18 cellular contexts compared by ENCODE assay signal in the genomic region with DNA sequence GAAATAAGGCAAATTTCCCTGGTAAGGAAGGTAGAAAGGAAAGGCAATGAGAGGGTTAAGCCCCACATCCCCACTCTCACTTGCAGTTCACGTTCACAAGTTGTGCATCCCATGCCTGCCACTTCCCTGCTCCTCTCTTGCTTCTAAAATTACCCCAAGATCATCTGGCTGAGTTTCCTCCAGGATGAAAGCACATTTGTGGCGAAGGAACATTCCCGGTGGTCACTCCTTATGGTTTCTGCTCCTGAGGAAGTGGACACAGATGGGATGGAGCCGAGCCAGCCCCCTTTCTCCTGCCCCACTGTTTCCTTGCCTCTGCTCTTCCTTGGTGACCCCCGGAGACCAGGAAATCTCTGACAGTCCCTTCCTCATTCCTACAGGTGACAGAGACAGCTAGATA. TPM values are rescaled to one million over a fixed set of nuclear protein-coding genes. Genes with fewer than 3 reads are reported as not detected.
DNase-seq lines count a peak whose midpoint lies in the region; ATAC-seq and TF ChIP-seq lines count a peak whose summit lies in the region.
"Had no signal": no experiment of that assay in that cellular context is flagged by ENCODE, and none has a peak within 500 bp of the region (broad histone marks: within the 10 kb centered on the region; RNA-seq: fewer than 3 reads in every experiment).

No MANE protein-coding gene starts in this region.

- H3K79me1 ChIP-seq in mesendoderm (ENCODE audit: low read length) = no peaks in the 10 kb centered on the region

- TF ChIP-seq CTCF in endothelial cell (IDR thresholded peaks at IDR 0.05; ENCODE audit: unreplicated experiment) = no peak
- TF ChIP-seq CTCF in smooth muscle cell (IDR thresholded peaks at IDR 0.05; ENCODE audit: borderline replicate concordance, insufficient read depth, poor library complexity, severe bottlenecking) = no peak
- no peak for TF ChIP-seq CTCF in tibial artery (IDR thresholded peaks at IDR 0.05)

- DNase-seq in activated T-cell treated with anti-CD3 and anti-CD28 coated beads, Interleukin-2, amount 50 U/mL, for 4 hours = no peak
- DNase-seq in activated T-cell treated with anti-CD3 and anti-CD28 coated beads, Interleukin-2, amount 50 U/mL, for 24 hours = no peak
- DNase-seq in endothelial cell (ENCODE audit: low spot score) (peak; percentile 14), myocyte (ENCODE audit: low read depth) (peak; percentile 77), smooth muscle cell (lab: John Stamatoyannopoulos, UW; ENCODE audit: unreplicated experiment) (no peak), tibial artery (no peak), mesendoderm (no peak), NCI-H2081 treated with DMSO at 0.1 percent for 48 hours (lab: John Stamatoyannopoulos, UW) (no peak)
- DNase-seq: Caco-2; CD8-positive, alpha-beta T cell; DND-41; GDM1; HCEC 1CT; HFFc6 had no signal

- no peak for ATAC-seq in activated T-cell treated with anti-CD3 and anti-CD28 coated beads, Interleukin-2, amount 50 U/mL, for 4 hours
- ATAC-seq: CD8-positive, alpha-beta T cell had no signal

- intact Hi-C loops in tibial artery (cut with DNase I; ENCODE audit: low total_unique reads) = no loop called here

- 47% methylated on average over 5 of the region's 5 CpGs for WGBS in smooth muscle cell (ENCODE audit: low lambda C conversion rate)
- no CpG with 5 or more reads among the region's 5 CpGs for WGBS in mesendoderm (ENCODE audit: extremely low coverage, insufficient coverage, low lambda C conversion rate)

- H3K4me3 Mint-ChIP-seq in activated T-cell treated with anti-CD3 and anti-CD28 coated beads, Interleukin-2, amount 50 U/mL, for 4 hours = peak overlapping the region; percentile 21
- H3K4me3 Mint-ChIP-seq in activated T-cell treated with anti-CD3 and anti-CD28 coated beads, Interleukin-2, amount 50 U/mL, for 24 hours = no peak overlapping the region
- H3K4me3 Mint-ChIP-seq in endothelial cell (ENCODE audit: unreplicated experiment) = no peak overlapping the region
- H3K4me3 Mint-ChIP-seq: CD14-positive monocyte; CD8-positive, alpha-beta T cell; HFFc6 had no signal

- H3K27ac Mint-ChIP-seq in activated T-cell treated with anti-CD3 and anti-CD28 coated beads, Interleukin-2, amount 50 U/mL, for 24 hours = no peak overlapping the region
- H3K27ac Mint-ChIP-seq in endothelial cell (ENCODE audit: unreplicated experiment) = peak overlapping the region; percentile 53
- H3K27ac Mint-ChIP-seq: HFFc6 had no signal

- no peak overlapping the region for H3K56ac ChIP-seq in mesendoderm (ENCODE audit: low read length)

- H3F3A ChIP-seq in smooth muscle cell (ENCODE audit: low read depth) = peaks cover 4% of the 10 kb centered on the region

- H2BK15ac ChIP-seq in mesendoderm (replicated peaks; ENCODE audit: low read depth) = no peak overlapping the region

- no peak overlapping the region for H2BK120ac ChIP-seq in mesendoderm (ENCODE audit: low read depth, low read length)

- H3K9ac ChIP-seq in smooth muscle cell (ENCODE audit: low read depth) = no peak overlapping the region
- H3K9ac ChIP-seq in mesendoderm (ENCODE audit: low read length) = no peak overlapping the region

- no peak overlapping the region for H4K5ac ChIP-seq in mesendoderm (ENCODE audit: low read length)

- no peak overlapping the region for H3K18ac ChIP-seq in mesendoderm (ENCODE audit: low read length)

- H3K27me3 ChIP-seq in smooth muscle cell (ENCODE audit: low read depth) (no peaks in the 10 kb centered on the region), tibial artery (no peaks in the 10 kb centered on the region), mesendoderm (ENCODE audit: insufficient read depth, low read length, poor library complexity) (no peaks in the 10 kb centered on the region)

- H3K27ac ChIP-seq in smooth muscle cell (ENCODE audit: low read depth) (no peak overlapping the region), tibial artery (no peak overlapping the region), mesendoderm (ENCODE audit: low read depth, low read length) (no peak overlapping the region)
- H3K27ac ChIP-seq: 22Rv1 had no signal

- H3K4me3 ChIP-seq in smooth muscle cell (no peak overlapping the region), tibial artery (no peak overlapping the region), mesendoderm (ENCODE audit: low read length) (no peak overlapping the region)

- H3K27me3 Mint-ChIP-seq in activated T-cell treated with anti-CD3 and anti-CD28 coated beads, Interleukin-2, amount 50 U/mL, for 4 hours (ENCODE audit: low read depth) = no peaks in the 10 kb centered on the region
- H3K27me3 Mint-ChIP-seq in activated T-cell treated with anti-CD3 and anti-CD28 coated beads, Interleukin-2, amount 50 U/mL, for 24 hours = no peaks in the 10 kb centered on the region
- peaks cover 9% of the 10 kb centered on the region for H3K27me3 Mint-ChIP-seq in endothelial cell (ENCODE audit: unreplicated experiment)

- H3K79me2 ChIP-seq in smooth muscle cell (ENCODE audit: low read depth) = no peaks in the 10 kb centered on the region
- H3K79me2 ChIP-seq in mesendoderm (ENCODE audit: control insufficient read depth, insufficient read depth, low read length) = no peaks in the 10 kb centered on the region

- H3K4me1 ChIP-seq in smooth muscle cell (ENCODE audit: low read depth) = peaks cover 9% of the 10 kb centered on the region
- H3K4me1 ChIP-seq in tibial artery = no peaks in the 10 kb centered on the region
- H3K4me1 ChIP-seq in mesendoderm (ENCODE audit: control insufficient read depth, low read depth, low read length) = peaks cover 2% of the 10 kb centered on the region

- H4K8ac ChIP-seq in mesendoderm (ENCODE audit: low read depth, low read length) = no peak overlapping the region

- no peaks in the 10 kb centered on the region for H4K20me1 ChIP-seq in smooth muscle cell (ENCODE audit: low read depth)

- no peaks in the 10 kb centered on the region for H3K4me1 Mint-ChIP-seq in activated T-cell treated with anti-CD3 and anti-CD28 coated beads, Interleukin-2, amount 50 U/mL, for 4 hours (ENCODE audit: low read depth)
- no peaks in the 10 kb centered on the region for H3K4me1 Mint-ChIP-seq in activated T-cell treated with anti-CD3 and anti-CD28 coated beads, Interleukin-2, amount 50 U/mL, for 24 hours (ENCODE audit: low read depth)
- H3K4me1 Mint-ChIP-seq in endothelial cell (ENCODE audit: unreplicated experiment) = peaks cover 45% of the 10 kb centered on the region

- no peak overlapping the region for H2BK5ac ChIP-seq in mesendoderm (ENCODE audit: low read length)

- no peaks in the 10 kb centered on the region for H3K9me3 Mint-ChIP-seq in activated T-cell treated with anti-CD3 and anti-CD28 coated beads, Interleukin-2, amount 50 U/mL, for 4 hours
- no peaks in the 10 kb centered on the region for H3K9me3 Mint-ChIP-seq in activated T-cell treated with anti-CD3 and anti-CD28 coated beads, Interleukin-2, amount 50 U/mL, for 24 hours
- no peaks in the 10 kb centered on the region for H3K9me3 Mint-ChIP-seq in endothelial cell (ENCODE audit: unreplicated experiment)
- H3K9me3 Mint-ChIP-seq: CD8-positive, alpha-beta T cell; HFFc6 had no signal

- H2AK5ac ChIP-seq in mesendoderm (ENCODE audit: low read length) = no peak overlapping the region

- no peak overlapping the region for H2AFZ ChIP-seq in smooth muscle cell (ENCODE audit: low read depth)

- H3K9me3 ChIP-seq in smooth muscle cell (replicated peaks; ENCODE audit: low read depth) (no peaks in the 10 kb centered on the region), tibial artery (no peaks in the 10 kb centered on the region)
- H3K9me3 ChIP-seq: Caco-2 had no signal

- H3K36me3 ChIP-seq in smooth muscle cell (ENCODE audit: low read depth) = no peaks in the 10 kb centered on the region
- H3K36me3 ChIP-seq in tibial artery = no peaks in the 10 kb centered on the region
- no peaks in the 10 kb centered on the region for H3K36me3 ChIP-seq in mesendoderm (ENCODE audit: control insufficient read depth, insufficient read depth, low read length)

- peak overlapping the region; percentile 4 for H3K4me2 ChIP-seq in smooth muscle cell
- H3K4me2 ChIP-seq in mesendoderm (ENCODE audit: low read length) = no peak overlapping the region

- H3K23ac ChIP-seq in mesendoderm (ENCODE audit: low read length) = no peak overlapping the region

- no peaks in the 10 kb centered on the region for H3K36me3 Mint-ChIP-seq in activated T-cell treated with anti-CD3 and anti-CD28 coated beads, Interleukin-2, amount 50 U/mL, for 4 hours (ENCODE audit: insufficient read depth)
- H3K36me3 Mint-ChIP-seq in activated T-cell treated with anti-CD3 and anti-CD28 coated beads, Interleukin-2, amount 50 U/mL, for 24 hours (ENCODE audit: low read depth) = no peaks in the 10 kb centered on the region
- H3K36me3 Mint-ChIP-seq in endothelial cell (ENCODE audit: low read depth, unreplicated experiment) = peaks cover 4% of the 10 kb centered on the region
- H3K36me3 Mint-ChIP-seq: CD14-positive monocyte; CD8-positive, alpha-beta T cell had no signal

- H3K4ac ChIP-seq in mesendoderm (ENCODE audit: low read depth, low read length) = no peak overlapping the region

RNA-seq across cellular contexts. Expression of a gene that starts 37.5 kb away (rescaled TPM):
- under 1 TPM in 1 of 3 donors, not detected in 2; 0.35 TPM for total RNA-seq in activated T-cell treated with anti-CD3 and anti-CD28 coated beads, Interleukin-2, amount 50 U/mL, for 4 hours
- total RNA-seq in endothelial cell (ENCODE audit: unreplicated experiment) (not detected), myocyte (not detected in 2 replicates), smooth muscle cell (not detected in 2 replicates)
- not detected for polyA plus RNA-seq in myocyte (2012)
- polyA plus RNA-seq in smooth muscle cell = not detected in 2 replicates
- polyA plus RNA-seq in mesendoderm (2013, experiment 1 of 2) = 1.3 TPM
- polyA plus RNA-seq in mesendoderm (2013, experiment 2 of 2) = 1.1 TPM
- total RNA-seq: A673, Caco-2, HFFc6 had no signal
- polyA plus RNA-seq: BJ, CD14-positive monocyte had no signal

Comparison
In these comparisons a context has a peak if more than half of its experiments do, and no peak if none do; other contexts are left out.
1. DNase-seq: peak in endothelial cell (single experiment) and myocyte (single experiment); none in activated T-cell treated with anti-CD3 and anti-CD28 coated beads, Interleukin-2, amount 50 U/mL, for 4 hours (single experiment), activated T-cell treated with anti-CD3 and anti-CD28 coated beads, Interleukin-2, amount 50 U/mL, for 24 hours (single experiment), smooth muscle cell (single experiment), tibial artery (0 of 2), mesendoderm (single experiment) and NCI-H2081 treated with DMSO at 0.1 percent for 48 hours (single experiment).